19 cellular contexts compared by ENCODE assay signal in the genomic region with DNA sequence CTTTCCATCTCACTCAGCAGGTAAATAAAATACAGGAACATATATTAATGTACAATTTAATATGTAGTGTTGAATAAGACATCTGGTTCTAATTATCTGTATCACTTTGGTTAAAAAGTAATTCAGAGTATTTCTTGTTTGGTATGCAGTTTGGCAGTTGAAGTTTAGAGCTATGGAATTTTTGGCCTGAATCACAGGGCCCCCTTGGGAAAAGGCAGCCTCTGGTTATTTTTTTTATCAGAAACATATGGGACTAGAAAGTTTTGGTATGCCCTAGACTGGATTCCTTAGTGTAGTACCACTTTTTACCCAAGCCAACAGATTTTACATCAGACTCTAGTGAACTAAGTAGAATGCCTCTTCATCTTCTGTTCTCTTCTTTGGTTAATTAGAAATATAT. TPM values are rescaled to one million over a fixed set of nuclear protein-coding genes. Genes with fewer than 3 reads are reported as not detected.
DNase-seq lines count a peak whose midpoint lies in the region; ATAC-seq and TF ChIP-seq lines count a peak whose summit lies in the region.
"Had no signal": no experiment of that assay in that cellular context is flagged by ENCODE, and none has a peak within 500 bp of the region (broad histone marks: within the 10 kb centered on the region; RNA-seq: fewer than 3 reads in every experiment).

No MANE protein-coding gene starts in this region.

- no peaks in the 10 kb centered on the region for H3K27me3 Mint-ChIP-seq in natural killer cell (ENCODE audit: low read depth in 2 of 2)
- H3K27me3 Mint-ChIP-seq: activated CD4-positive, alpha-beta memory T cell treated with anti-CD3 and anti-CD28 coated beads for 36 hours; stimulated activated memory B cell treated with anti-CD40 and anti-IgM and Interleukin-4, amounts not matched to agents 10 μg/mL and 1 μg/mL and 100 μg/mL, for 72 hours had no signal

- H3K36me3 ChIP-seq in adipocyte (ENCODE audit: control insufficient read depth, insufficient read depth, low read length, severe bottlenecking) (peaks cover 5% of the 10 kb centered on the region), transverse colon (peaks cover 0 to 9% (median 0%) of the 10 kb centered on the region in 4 donors)

- peak overlapping the region; percentile 68 for H3K9ac ChIP-seq in adipocyte (ENCODE audit: low read length)

- H3K27ac ChIP-seq in transverse colon = peak overlapping the region in 3 of 4 donors; percentile 81 to 85 (median 82)
- H3K27ac ChIP-seq: 22Rv1 had no signal

- H3K36me3 Mint-ChIP-seq in natural killer cell = peaks cover 7% of the 10 kb centered on the region

- no peak overlapping the region for H3K4me3 Mint-ChIP-seq in natural killer cell
- H3K4me3 Mint-ChIP-seq: activated CD4-positive, alpha-beta memory T cell treated with anti-CD3 and anti-CD28 coated beads for 36 hours; endodermal cell; stimulated activated memory B cell treated with anti-CD40 and anti-IgM and Interleukin-4, amounts not matched to agents 10 μg/mL and 1 μg/mL and 100 μg/mL, for 72 hours had no signal

- H3K4me1 ChIP-seq in adipocyte (ENCODE audit: control insufficient read depth, insufficient read depth, low read length) (peaks cover 45% of the 10 kb centered on the region), transverse colon (peaks cover 4 to 86% (median 41%) of the 10 kb centered on the region in 4 donors)

- peaks cover 24 to 29% of the 10 kb centered on the region in 2 donors for H3K4me1 Mint-ChIP-seq in natural killer cell
- H3K4me1 Mint-ChIP-seq: endodermal cell had no signal

- no peak for TF ChIP-seq POLR2A in transverse colon (IDR thresholded peaks at IDR 0.05)

- H3K27ac Mint-ChIP-seq in natural killer cell = no peak overlapping the region
- H3K27ac Mint-ChIP-seq: activated CD4-positive, alpha-beta memory T cell treated with anti-CD3 and anti-CD28 coated beads for 36 hours; endodermal cell had no signal

- no peaks in the 10 kb centered on the region for H3K27me3 ChIP-seq in adipocyte (replicated peaks; ENCODE audit: control insufficient read depth, insufficient read depth, low read length)
- H3K27me3 ChIP-seq in transverse colon = no peaks in the 10 kb centered on the region

- in situ Hi-C loops in transverse colon (cut with MboI; ENCODE audit: low pct_ligation_motif_present in 1 of 4, low pct_unique_long_range_greater_than_20kb in 1 of 4, low sequenced_read_pairs in 3 of 4) = no loop called here

- no peak for TF ChIP-seq CTCF in foreskin fibroblast (IDR thresholded peaks at IDR 0.05; ENCODE audit: low read depth, low read length)
- no peak for TF ChIP-seq CTCF in transverse colon (IDR thresholded peaks at IDR 0.05)
- TF ChIP-seq CTCF in natural killer cell (IDR thresholded peaks at IDR 0.05) = no peak

- H3K9me3 ChIP-seq in adipocyte (ENCODE audit: control insufficient read depth, low read length) = peaks cover 3% of the 10 kb centered on the region
- peaks cover 0 to 5% of the 10 kb centered on the region in 2 donors for H3K9me3 ChIP-seq in transverse colon

- no peak for ATAC-seq in natural killer cell
- ATAC-seq: HepG2; Panc1; stimulated activated memory B cell treated with anti-CD40 and anti-IgM and Interleukin-4, amounts not matched to agents 10 μg/mL and 1 μg/mL and 100 μg/mL, for 72 hours had no signal

- no peak for TF ChIP-seq EP300 in transverse colon (IDR thresholded peaks at IDR 0.05; ENCODE audit: low read depth)

- intact Hi-C loops in transverse colon (cut with DNase I; ENCODE audit: low total_unique reads) = no loop called here
- intact Hi-C loops in natural killer cell (cut with micrococcal nuclease) = no loop called here

- peak overlapping the region; percentile 20 for H3K4me3 ChIP-seq in adipocyte (ENCODE audit: low read length)
- no peak overlapping the region for H3K4me3 ChIP-seq in foreskin fibroblast (ENCODE audit: low read depth in 1 of 2, low read length in 2 of 2)
- H3K4me3 ChIP-seq in transverse colon = no peak overlapping the region

- H3K9me3 Mint-ChIP-seq in natural killer cell = peaks cover 0 to 6% of the 10 kb centered on the region in 2 donors
- H3K9me3 Mint-ChIP-seq: stimulated activated memory B cell treated with anti-CD40 and anti-IgM and Interleukin-4, amounts not matched to agents 10 μg/mL and 1 μg/mL and 100 μg/mL, for 72 hours had no signal

- DNase-seq in NCI-H2171 treated with DMSO at 0.1 percent for 48 hours (lab: John Stamatoyannopoulos, UW) (peak; percentile 4), NCI-H2171 (lab: John Stamatoyannopoulos, UW) (no peak), adipocyte (ENCODE audit: low read depth) (peak; percentile 96), foreskin fibroblast (peak; percentile 92 to 95), transverse colon (no peak), natural killer cell (no peak), NCI-H1436 (lab: John Stamatoyannopoulos, UW) (no peak)
- DNase-seq in stimulated activated CD4-positive, alpha-beta T cell treated with anti-CD3 and anti-CD28 coated beads, Interleukin-2, amount 100 ng/mL, for 48 hours = no peak
- DNase-seq: activated CD4-positive, alpha-beta memory T cell treated with anti-CD3 and anti-CD28 coated beads for 36 hours; activated effector memory CD4-positive, alpha-beta T cell treated with anti-CD3 and anti-CD28 coated beads, Interleukin-2, amount 50 U/mL, for 16 hours; endodermal cell; left cardiac atrium; NCI-H1105 treated with DMSO at 0.1 percent for 48 hours; NCI-H510A; stimulated activated CD4-positive, alpha-beta T cell treated with anti-CD3 and anti-CD28 coated beads, Interleukin-4, amount 100 ng/mL, for 4 hours had no signal

RNA-seq across cellular contexts. Expression of gene CNST, which starts 26.4 kb away (rescaled TPM):
- total RNA-seq in transverse colon (10 to 100 TPM; 44.0 to 83.0 (median 53.5) TPM), natural killer cell (10 to 100 TPM; 48.2 to 56.1 (median 49.7) TPM)

RNA-seq across cellular contexts. Expression of gene TFB2M, which starts 26.6 kb away (rescaled TPM):
- total RNA-seq in transverse colon (10 to 100 TPM in 1 of 4 donors, 1 to 10 TPM in 2, under 1 TPM in 1; 0.40 to 12.7 (median 5.5) TPM), natural killer cell (10 to 100 TPM; 13.4 to 15.1 (median 15.1) TPM)

Comparison
In these comparisons a context has a peak if more than half of its experiments do, and no peak if none do; other contexts are left out.
1. DNase-seq: peak in NCI-H2171 treated with DMSO at 0.1 percent for 48 hours (single experiment), adipocyte (single experiment) and foreskin fibroblast (2 of 2); none in NCI-H2171 (single experiment), transverse colon (single experiment), natural killer cell (single experiment), NCI-H1436 (single experiment) and stimulated activated CD4-positive, alpha-beta T cell treated with anti-CD3 and anti-CD28 coated beads, Interleukin-2, amount 100 ng/mL, for 48 hours (0 of 2).